Comparison of ENCODE assay signal across 17 cellular contexts in genomic region chr1:36284517-36284916, GRCh38. TPM values are rescaled to one million over a fixed set of nuclear protein-coding genes. Genes with fewer than 3 reads are reported as not detected.
DNase-seq lines count a peak whose midpoint lies in the region; ATAC-seq and FAIRE-seq lines count a peak whose summit lies in the region.
"Had no signal": no experiment of that assay in that cellular context is flagged by ENCODE, and none has a peak within 500 bp of the region (broad histone marks: within the 10 kb centered on the region; RNA-seq: fewer than 3 reads in every experiment).

No MANE protein-coding gene starts in this region.

- peaks cover 21 to 40% (median 35%) of the 10 kb centered on the region in 3 donors for H3K36me3 ChIP-seq in skeletal muscle tissue (ENCODE audit: control insufficient read depth in 3 of 3, insufficient read depth in 3 of 3, low read length in 3 of 3)

- no peaks in the 10 kb centered on the region for H3K27me3 Mint-ChIP-seq in activated T-cell treated with anti-CD3 and anti-CD28 coated beads, Interleukin-2, amount 50 U/mL, for 24 hours
- H3K27me3 Mint-ChIP-seq in T-cell = no peaks in the 10 kb centered on the region

- POLR2A ChIA-PET in T-cell (lab: Charles Lee) = no interaction called here

- H3K36me3 Mint-ChIP-seq in activated T-cell treated with anti-CD3 and anti-CD28 coated beads, Interleukin-2, amount 50 U/mL, for 24 hours (ENCODE audit: low read depth) = peaks cover 86% of the 10 kb centered on the region
- H3K36me3 Mint-ChIP-seq in T-cell = peaks cover 41% of the 10 kb centered on the region

- H3K9me3 Mint-ChIP-seq in activated T-cell treated with anti-CD3 and anti-CD28 coated beads, Interleukin-2, amount 50 U/mL, for 24 hours = no peaks in the 10 kb centered on the region
- H3K9me3 Mint-ChIP-seq in T-cell = no peaks in the 10 kb centered on the region
- H3K9me3 Mint-ChIP-seq: T-helper 1 cell treated with Interleukin-12 subunit alpha and Interleukin-12 subunit beta and Interleukin-4 antibody, amounts not matched to agents 30 μg/mL and 1 μg/mL, for 36 hours had no signal

- H3K9ac ChIP-seq in skeletal muscle tissue (ENCODE audit: low read depth in 1 of 3, low read length in 3 of 3) = peak overlapping the region; percentile 1 to 39 (median 15)

- H3K4me1 Mint-ChIP-seq in activated T-cell treated with anti-CD3 and anti-CD28 coated beads, Interleukin-2, amount 50 U/mL, for 24 hours (ENCODE audit: low read depth) = peaks cover 58% of the 10 kb centered on the region
- peaks cover 21 to 32% (median 25%) of the 10 kb centered on the region in 3 donors for H3K4me1 Mint-ChIP-seq in T-cell

- no peaks in the 10 kb centered on the region for H3K9me3 ChIP-seq in skeletal muscle tissue (ENCODE audit: control insufficient read depth in 3 of 3, low read length in 3 of 3)
- H3K9me3 ChIP-seq: body of pancreas, lower lobe of right lung had no signal

- no peak overlapping the region for H3K4me3 ChIP-seq in skeletal muscle tissue (ENCODE audit: low read length in 3 of 3)
- H3K4me3 ChIP-seq: body of pancreas, lower lobe of right lung had no signal

- CTCF ChIA-PET in T-cell (lab: Charles Lee) = no interaction called here

- DNase-seq in activated T-cell treated with anti-CD3 and anti-CD28 coated beads, Interleukin-2, amount 50 U/mL, for 24 hours = no peak
- DNase-seq in activated T-cell treated with anti-CD3 and anti-CD28 coated beads for 4 hours (no peak), T-cell (no peak), fibroblast of gingiva (ENCODE audit: low read depth) (peak; percentile 22), SHP77 treated with DMSO at 0.1 percent for 48 hours (lab: John Stamatoyannopoulos, UW) (no peak), HTR-8/SVneo (ENCODE audit: insufficient read length, low spot score) (no peak)
- DNase-seq: activated CD4-positive, alpha-beta T cell treated with anti-CD3 and anti-CD28 coated beads for 1 hour; activated effector memory CD4-positive, alpha-beta T cell treated with anti-CD3 and anti-CD28 coated beads, Interleukin-2, amount 50 U/mL, for 16 hours; body of pancreas; lower lobe of right lung; NCI-H187 treated with DMSO at 0.1 percent for 48 hours; NCI-H526 treated with DMSO at 0.1 percent for 48 hours had no signal

- peaks cover 50 to 69% (median 54%) of the 10 kb centered on the region in 3 donors for H3K4me1 ChIP-seq in skeletal muscle tissue (ENCODE audit: control insufficient read depth in 3 of 3, insufficient read depth in 3 of 3, low read length in 3 of 3)

- H3K27ac ChIP-seq in skeletal muscle tissue (ENCODE audit: low read depth, low read length) = peak overlapping the region; percentile 31
- H3K27ac ChIP-seq: lower lobe of right lung had no signal

- peak overlapping the region; percentile 85 for H3K27ac Mint-ChIP-seq in activated T-cell treated with anti-CD3 and anti-CD28 coated beads, Interleukin-2, amount 50 U/mL, for 24 hours
- peak overlapping the region; percentile 8 to 66 for H3K27ac Mint-ChIP-seq in T-cell
- H3K27ac Mint-ChIP-seq: T-helper 1 cell treated with Interleukin-12 subunit alpha and Interleukin-12 subunit beta and Interleukin-4 antibody, amounts not matched to agents 30 μg/mL and 1 μg/mL, for 36 hours had no signal

- H3K27me3 ChIP-seq in skeletal muscle tissue (ENCODE audit: control insufficient read depth in 3 of 3, insufficient read depth in 3 of 3, low read length in 3 of 3) = no peaks in the 10 kb centered on the region
- H3K27me3 ChIP-seq: body of pancreas had no signal

- ATAC-seq in T-cell (replicated peaks in 1 of 4) (no peak), HG02938 (IDR thresholded peaks at IDR 0.05; ENCODE audit: unreplicated experiment) (no peak)
- ATAC-seq: body of pancreas, lower lobe of right lung had no signal

- no peak overlapping the region for H3K4me3 Mint-ChIP-seq in activated T-cell treated with anti-CD3 and anti-CD28 coated beads, Interleukin-2, amount 50 U/mL, for 24 hours
- no peak overlapping the region for H3K4me3 Mint-ChIP-seq in T-cell
- H3K4me3 Mint-ChIP-seq: T-helper 1 cell treated with Interleukin-12 subunit alpha and Interleukin-12 subunit beta and Interleukin-4 antibody, amounts not matched to agents 30 μg/mL and 1 μg/mL, for 36 hours had no signal

- no peak for FAIRE-seq in HTR-8/SVneo (lab: Jason Lieb, UNC)
- FAIRE-seq: D721Med, H1 had no signal

RNA-seq across cellular contexts. Expression of gene SH3D21, which starts 21.7 kb away (rescaled TPM):
- total RNA-seq in T-cell (1 to 10 TPM; 2.2 to 3.7 (median 2.8) TPM), skeletal muscle tissue (0.52 TPM)

RNA-seq across cellular contexts. Expression of gene EVA1B, which starts 38.9 kb away (rescaled TPM):
- total RNA-seq in T-cell (1 to 10 TPM; 2.0 to 8.1 (median 5.6) TPM), skeletal muscle tissue (40.7 TPM)
